In genomic region chr12:80053048-80053790, GRCh38 we compare ENCODE assay signal across 12 cellular contexts. TPM values are rescaled to one million over a fixed set of nuclear protein-coding genes. Genes with fewer than 3 reads are reported as not detected.
DNase-seq lines count a peak whose midpoint lies in the region.
"Had no signal": no experiment of that assay in that cellular context is flagged by ENCODE, and none has a peak within 500 bp of the region (broad histone marks: within the 10 kb centered on the region; RNA-seq: fewer than 3 reads in every experiment).

No MANE protein-coding gene starts in this region.

- peak overlapping the region; percentile 62 for H3K27ac ChIP-seq in angular gyrus (ENCODE audit: low read depth, low read length)

- DNase-seq in DMS 273 treated with DMSO at 0.1 percent for 48 hours (lab: John Stamatoyannopoulos, UW) (peak; percentile 3), cardiac septum (ENCODE audit: low spot score) (peak; percentile 80), pulmonary artery endothelial cell (ENCODE audit: low read depth, low spot score) (peak; percentile 20), kidney tubule cell (ENCODE audit: low spot score) (no peak), NCI-H2196 (lab: John Stamatoyannopoulos, UW; ENCODE audit: unreplicated experiment) (no peak), NCI-H748 (lab: John Stamatoyannopoulos, UW; ENCODE audit: unreplicated experiment) (no peak), DMS79 treated with DMSO at 0.1 percent for 48 hours (lab: John Stamatoyannopoulos, UW) (no peak)
- DNase-seq: Caco-2; kidney glomerular epithelial cell; MV-4-11; stimulated activated CD4-positive, alpha-beta T cell treated with anti-CD3 and anti-CD28 coated beads, Interleukin-4, amount 100 ng/mL, for 24 hours had no signal

- intact Hi-C loops in cardiac septum (cut with DNase I), result no loop called here

RNA-seq across cellular contexts. Expression of gene OTOGL, which starts 46.1 kb away (rescaled TPM):
- 0.51 TPM for total RNA-seq in cardiac septum
- 0.63 and 5.3 TPM in 2 replicates for total RNA-seq in pulmonary artery endothelial cell

Comparison
In these comparisons a context has a peak if more than half of its experiments do, and no peak if none do; other contexts are left out.
1. DNase-seq: peak in DMS 273 treated with DMSO at 0.1 percent for 48 hours (single experiment), cardiac septum (single experiment) and pulmonary artery endothelial cell (single experiment); none in kidney tubule cell (single experiment), NCI-H2196 (single experiment), NCI-H748 (single experiment) and DMS79 treated with DMSO at 0.1 percent for 48 hours (single experiment).